ENCODE assay signal across 9 cellular contexts in genomic region chr12:6364037-6364360, GRCh38. TPM values are rescaled to one million over a fixed set of nuclear protein-coding genes. Genes with fewer than 3 reads are reported as not detected.
DNase-seq lines count a peak whose midpoint lies in the region; ATAC-seq and TF ChIP-seq lines count a peak whose summit lies in the region.
"Had no signal": no experiment of that assay in that cellular context is flagged by ENCODE, and none has a peak within 500 bp of the region (broad histone marks: within the 10 kb centered on the region; RNA-seq: fewer than 3 reads in every experiment).

No MANE protein-coding gene starts in this region.

- H3K9me3 ChIP-seq in HCT116 (ENCODE audit: control insufficient read depth in 1 of 2, insufficient read depth in 1 of 2, low read depth in 1 of 2, low read length in 2 of 2) = no peaks in the 10 kb centered on the region
- H3K9me3 ChIP-seq in iPS DF 6.9 (ENCODE audit: control insufficient read depth, insufficient read depth, low read length) = no peaks in the 10 kb centered on the region

- TF ChIP-seq POLR2A in HCT116 (IDR thresholded peaks at IDR 0.05; ENCODE audit: borderline replicate concordance, extremely low read depth, insufficient read depth, insufficient read length) = no peak

- peak overlapping the region; percentile 99 for H3K27ac ChIP-seq in HCT116 (ENCODE audit: low read depth, low read length)
- H3K27ac ChIP-seq in iPS DF 6.9 (ENCODE audit: low read length) = no peak overlapping the region
- H3K27ac ChIP-seq in skin epidermis = peak overlapping the region in 20 of 21 experiments; percentile 82 to 97 (median 93)

- H3K27ac Mint-ChIP-seq in activated naive CD4-positive, alpha-beta T cell treated with anti-CD3 and anti-CD28 coated beads, Interleukin-2, amount 10 ng/mL, durations not matched to agents 7 days and 5 days = peak overlapping the region; percentile 90

- peaks cover 13% of the 10 kb centered on the region for H3K27me3 Mint-ChIP-seq in activated naive CD4-positive, alpha-beta T cell treated with anti-CD3 and anti-CD28 coated beads, Interleukin-2, amount 10 ng/mL, durations not matched to agents 7 days and 5 days

- POLR2A ChIA-PET in HCT116 (lab: Charles Lee) = interaction anchor here (1.0 to 2.4 kb wide), 2 partner anchors 28 to 37 kb away, joined by 3 to 9 read pairs; no protein-coding TSS in a partner anchor

- H4K20me1 ChIP-seq in HCT116 (ENCODE audit: insufficient read depth) = no peaks in the 10 kb centered on the region

- H3K36me3 ChIP-seq in HCT116 (ENCODE audit: control insufficient read depth in 1 of 2, insufficient read depth in 2 of 2, low read length in 2 of 2) = peaks cover 2 to 27% of the 10 kb centered on the region in 2 experiments; a peak in 3 of 4 replicates
- H3K36me3 ChIP-seq in iPS DF 6.9 (ENCODE audit: control insufficient read depth, insufficient read depth, low read length) = peaks cover 8% of the 10 kb centered on the region

- peak overlapping the region; percentile 98 for H3K4me2 ChIP-seq in HCT116 (ENCODE audit: low read length)

- no peak for TF ChIP-seq CTCF in HCT116 (IDR thresholded peaks at IDR 0.05 in 2 of 3, conservative IDR thresholded peaks at IDR 0.05 in 1 of 3; ENCODE audit: borderline replicate concordance in 1 of 3, insufficient read depth in 1 of 3, low read depth in 2 of 3, low read length in 2 of 3)

- H3K9me2 ChIP-seq in HCT116 (ENCODE audit: insufficient read depth) = no peaks in the 10 kb centered on the region

- ATAC-seq in HCT116 (peak; percentile 26), HG03354 (IDR thresholded peaks at IDR 0.05; ENCODE audit: poor library complexity, severe bottlenecking, unreplicated experiment) (no peak)

- WGBS in iPS DF 6.9 (ENCODE audit: insufficient coverage, insufficient read length) = 100% methylated on average over 1 of the region's 15 CpGs

- DNase-seq in HCT116 (ENCODE audit: low read depth, low spot score) = no peak
- DNase-seq in activated naive CD4-positive, alpha-beta T cell treated with anti-CD3 and anti-CD28 coated beads, Interleukin-2, amount 10 ng/mL, durations not matched to agents 7 days and 5 days = peak; percentile 64
- no peak for DNase-seq in iPS DF 6.9 (ENCODE audit: low read depth, low spot score)
- DNase-seq in NCI-H146 (lab: John Stamatoyannopoulos, UW) = no peak
- DNase-seq in NCI-H226 = no peak
- no peak for DNase-seq in cortex of kidney (lab: John Stamatoyannopoulos, UW)
- DNase-seq: NCI-H2227 treated with DMSO at 0.1 percent for 48 hours had no signal

- no peak for TF ChIP-seq RAD21 in HCT116 (IDR thresholded peaks at IDR 0.05; ENCODE audit: low read depth)

- intact Hi-C loops in HCT116 (cut with micrococcal nuclease) = no loop called here

- peak overlapping the region; percentile 85 for H3K9ac ChIP-seq in HCT116 (ENCODE audit: low read length)

- H3K4me1 ChIP-seq in HCT116 (ENCODE audit: control insufficient read depth in 1 of 2, insufficient read depth in 2 of 2, low read length in 2 of 2) = peaks cover 69 to 88% of the 10 kb centered on the region in 2 experiments
- H3K4me1 ChIP-seq in iPS DF 6.9 (ENCODE audit: control insufficient read depth, insufficient read depth, low read length) = peaks cover 2% of the 10 kb centered on the region; the same call in 1 of the 2 replicates

- H2AFZ ChIP-seq in HCT116 (ENCODE audit: low read depth, low read length, poor library complexity, severe bottlenecking) = no peak overlapping the region

- H3K36me3 Mint-ChIP-seq in activated naive CD4-positive, alpha-beta T cell treated with anti-CD3 and anti-CD28 coated beads, Interleukin-2, amount 10 ng/mL, durations not matched to agents 7 days and 5 days = no peaks in the 10 kb centered on the region

- peaks cover 65% of the 10 kb centered on the region for H3K79me2 ChIP-seq in HCT116 (ENCODE audit: insufficient read depth, low read length)

- RAD21 ChIA-PET in HCT116 (lab: Charles Lee; ENCODE audit: low non-redundant PET in 1 of 2, low total read pairs in 2 of 2, uncharacterized antibody in 2 of 2, unreplicated experiment in 2 of 2) = interaction anchor here in 1 of 2 experiments (0.7 to 0.9 kb wide), 2 partner anchors 25 to 41 kb away, joined by 4 to 9 read pairs; no protein-coding TSS in a partner anchor

- H3K27me3 ChIP-seq in HCT116 (ENCODE audit: insufficient read depth, low read length) (no peaks in the 10 kb centered on the region), iPS DF 6.9 (ENCODE audit: control insufficient read depth, insufficient read depth, low read length) (no peaks in the 10 kb centered on the region)

- no peaks in the 10 kb centered on the region for H3K9me3 Mint-ChIP-seq in activated naive CD4-positive, alpha-beta T cell treated with anti-CD3 and anti-CD28 coated beads, Interleukin-2, amount 10 ng/mL, durations not matched to agents 7 days and 5 days

- peak overlapping the region; percentile 81 for H3K4me3 Mint-ChIP-seq in activated naive CD4-positive, alpha-beta T cell treated with anti-CD3 and anti-CD28 coated beads, Interleukin-2, amount 10 ng/mL, durations not matched to agents 7 days and 5 days

- CTCF ChIA-PET in HCT116 (lab: Charles Lee) = interaction anchor here (1.8 kb wide), 1 partner anchor 14 kb away, joined by 3 read pairs; no protein-coding TSS in a partner anchor
- CTCF ChIA-PET in activated naive CD4-positive, alpha-beta T cell treated with anti-CD3 and anti-CD28 coated beads, Interleukin-2, amount 10 ng/mL, durations not matched to agents 7 days and 5 days (lab: Charles Lee) = interaction anchor here (1.0 to 7.0 kb wide), 3 partner anchors 13 to 101 kb away, joined by 3 to 91 read pairs (median 5); no protein-coding TSS in a partner anchor

- peaks cover 60% of the 10 kb centered on the region for H3K4me1 Mint-ChIP-seq in activated naive CD4-positive, alpha-beta T cell treated with anti-CD3 and anti-CD28 coated beads, Interleukin-2, amount 10 ng/mL, durations not matched to agents 7 days and 5 days

- peak overlapping the region; percentile 60 to 72 for H3K4me3 ChIP-seq in HCT116 (replicated peaks in 1 of 2; ENCODE audit: low read depth in 1 of 2, low read length in 2 of 2)
- peak overlapping the region; percentile 33; the same call in 1 of the 2 replicates for H3K4me3 ChIP-seq in iPS DF 6.9 (ENCODE audit: low read length)
- peak overlapping the region; percentile 51 to 73 (median 52) for H3K4me3 ChIP-seq in skin epidermis

- no TSS peak for BruUV-seq in HCT116 (replicated peaks; lab: Mats Ljungman, UMichigan)

TF ChIP-seq in HCT116, 20 proteins besides CTCF, POLR2A, EP300 and RAD21:
- TF ChIP-seq EZH2 (IDR thresholded peaks at IDR 0.05) (no peak), ZFX (IDR thresholded peaks at IDR 0.05) (peak; percentile 50)
TF ChIP-seq in HCT116: peak in this region for 1.

RNA-seq across cellular contexts. Expression of gene SCNN1A, which starts 11.4 kb away (rescaled TPM):
- 118 TPM for total RNA-seq in HCT116 (2021; ENCODE audit: unreplicated experiment)
- 150 and 159 TPM in 2 replicates for polyA plus RNA-seq in HCT116 (2012)

RNA-seq across cellular contexts. Expression of gene LTBR, which starts 20.0 kb away (rescaled TPM):
- total RNA-seq in HCT116 (2021; ENCODE audit: unreplicated experiment) = 128 TPM
- 91.2 and 100 TPM in 2 replicates for polyA plus RNA-seq in HCT116 (2012)

RNA-seq across cellular contexts. Expression of gene TNFRSF1A, which starts 22.1 kb away (rescaled TPM):
- 129 TPM for total RNA-seq in HCT116 (2021; ENCODE audit: unreplicated experiment)
- polyA plus RNA-seq in HCT116 (2012) = 91.0 and 116 TPM in 2 replicates

RNA-seq across cellular contexts. Expression of gene PLEKHG6, which starts 53.5 kb away (rescaled TPM):
- total RNA-seq in HCT116 (2021; ENCODE audit: unreplicated experiment) = 27.4 TPM
- 16.5 and 19.9 TPM in 2 replicates for polyA plus RNA-seq in HCT116 (2012)
